Comparison of ENCODE assay signal across 8 cellular contexts in genomic region chr20:58308680-58309527, GRCh38. TPM values are rescaled to one million over a fixed set of nuclear protein-coding genes. Genes with fewer than 3 reads are reported as not detected.
DNase-seq lines count a peak whose midpoint lies in the region; ATAC-seq, FAIRE-seq and TF ChIP-seq lines count a peak whose summit lies in the region.

No MANE protein-coding gene starts in this region.

- 39% methylated on average over 22 of the region's 41 CpGs for WGBS in A549 (ENCODE audit: missing lambda C conversion rate)

- intact Hi-C loops in ascending aorta (cut with DNase I) = loop anchor here (1.0 to 5.0 kb wide), 5 partner anchors 80 to 1633 kb away; partner anchors contain the start of genes APCDD1L, FAM217B, NPEPL1 and PPP1R3D

- H3K27ac ChIP-seq in A549 (peak overlapping the region; percentile 93 to 94), ascending aorta (peak overlapping the region; percentile 65 to 80)

- TF ChIP-seq RAD21 in A549 (conservative IDR thresholded peaks at IDR 0.05 in 1 of 2, IDR thresholded peaks at IDR 0.05 in 1 of 2) = no peak

- FAIRE-seq in A549 (lab: Jason Lieb, UNC) = no peak

- DNase-seq in A549 (ENCODE audit: low read depth in 1 of 2, low spot score in 1 of 2) (peak; percentile 53 to 54), ascending aorta (ENCODE audit: low spot score in 2 of 2) (peak in 1 of 2 donors; percentile 82), hepatic stellate cell (ENCODE audit: low spot score) (peak; percentile 78), retinal pigment epithelial cell (ENCODE audit: low read depth) (no peak), cortex of kidney (lab: John Stamatoyannopoulos, UW) (no peak)

- peaks cover 21% of the 10 kb centered on the region for H3K4me1 ChIP-seq in A549
- peaks cover 0 to 6% of the 10 kb centered on the region in 2 donors for H3K4me1 ChIP-seq in ascending aorta

- POLR2A ChIA-PET in A549 (lab: Yijun Ruan, JAX) = no interaction called here

- peaks cover 9 to 10% of the 10 kb centered on the region in 2 donors for H3K36me3 ChIP-seq in ascending aorta

- TF ChIP-seq CTCF in A549 (IDR thresholded peaks at IDR 0.05) = no peak
- no peak for TF ChIP-seq CTCF in ascending aorta (IDR thresholded peaks at IDR 0.05)
- TF ChIP-seq CTCF in retinal pigment epithelial cell (conservative IDR thresholded peaks at IDR 0.05; ENCODE audit: low read depth, low read length) = no peak

- H3K4me2 ChIP-seq in A549 = peak overlapping the region; percentile 86

- CTCF ChIA-PET in A549 (lab: Yijun Ruan, JAX) = interaction anchor here (0.7 to 1.2 kb wide), 3 partner anchors 10 to 139 kb away, joined by 3 to 5 read pairs (median 3); no protein-coding TSS in a partner anchor

- H3K4me3 ChIP-seq in A549 (peak overlapping the region; percentile 94), ascending aorta (peak overlapping the region; percentile 80 to 90), retinal pigment epithelial cell (ENCODE audit: low read length) (peak overlapping the region; percentile 90)

- no peak for TF ChIP-seq EP300 in A549 (IDR thresholded peaks at IDR 0.05)

- peak; percentile 81 for TF ChIP-seq POLR2A in A549 (IDR thresholded peaks at IDR 0.05; ENCODE audit: low read length)
- peak; percentile 55 for TF ChIP-seq POLR2A in GM18505 (IDR thresholded peaks at IDR 0.05; ENCODE audit: borderline replicate concordance, extremely low read depth, insufficient read depth, insufficient read length)
- TF ChIP-seq POLR2A in Raji (IDR thresholded peaks at IDR 0.05; ENCODE audit: insufficient read depth, low read depth, low read length) = peak; percentile 41; the same call in 1 of the 2 replicates

- H3K9me3 ChIP-seq in A549 (no peaks in the 10 kb centered on the region), ascending aorta (no peaks in the 10 kb centered on the region)

- ATAC-seq in A549 (peak; percentile 83 to 89), GM18505 (IDR thresholded peaks at IDR 0.05; ENCODE audit: unreplicated experiment) (peak; percentile 49), HG02981 (IDR thresholded peaks at IDR 0.05; ENCODE audit: unreplicated experiment) (peak; percentile 49)

- no peaks in the 10 kb centered on the region for H3K27me3 ChIP-seq in ascending aorta

TF ChIP-seq in A549, 52 proteins besides CTCF, POLR2A, EP300 and RAD21:
- TF ChIP-seq, protein P1, sequence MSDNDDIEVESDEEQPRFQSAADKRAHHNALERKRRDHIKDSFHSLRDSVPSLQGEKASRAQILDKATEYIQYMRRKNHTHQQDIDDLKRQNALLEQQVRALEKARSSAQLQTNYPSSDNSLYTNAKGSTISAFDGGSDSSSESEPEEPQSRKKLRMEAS (IDR thresholded peaks at IDR 0.05) = no peak
- TF ChIP-seq JUN (IDR thresholded peaks at IDR 0.05) = peak; percentile 6 to 51; a peak in 2 of 5 replicates
- peak; percentile 56 for TF ChIP-seq KDM5A (IDR thresholded peaks at IDR 0.05)
- peak; percentile 95; the same call in 1 of the 2 replicates for TF ChIP-seq PHF8 (IDR thresholded peaks at IDR 0.05; ENCODE audit: borderline replicate concordance, low read depth)
- TF ChIP-seq PBX3 (IDR thresholded peaks at IDR 0.05) = 0 out of 2 replicates have a peak, but pooled peaks have one; percentile 5
- no peak for TF ChIP-seq ZNF302 (CRISPR knock-in tag; IDR thresholded peaks at IDR 0.05)
- TF ChIP-seq BCL3 (IDR thresholded peaks at IDR 0.05) = peak; percentile 12; the same call in 1 of the 3 replicates
TF ChIP-seq in A549: peak in this region for 5.

RNA-seq across cellular contexts. Expression of gene RAB22A, which starts 0.6 kb away (rescaled TPM):
- 11.7 and 13.2 TPM in 2 replicates for polyA plus RNA-seq in A549 (2011; rRNA removed)
- 4.1 and 5.0 TPM in 2 replicates for polyA plus RNA-seq in A549 (2012; cell fraction: cytosol; rRNA removed)
- polyA plus RNA-seq in A549 (2012; cell fraction: nucleus; rRNA removed) = 6.8 and 8.0 TPM in 2 replicates
- 7.1 to 7.4 TPM (median 7.3 TPM) in 3 replicates for polyA plus RNA-seq in A549 (2017; fragmentation: RNase III; extraction: RNeasy Plus Mini Kit Qiagen cat#74134 plus additional on column Dnase treatment)
- 12.9 and 13.1 TPM in 2 replicates for polyA minus RNA-seq in A549 (2011; rRNA and poly(A)+ RNA removed)
- total RNA-seq in ascending aorta = 17.8 TPM

Comparison
In these comparisons a context has a peak if more than half of its experiments do, and no peak if none do; other contexts are left out.
1. DNase-seq: peak in A549 (2 of 2) and hepatic stellate cell (single experiment); none in retinal pigment epithelial cell (single experiment) and cortex of kidney (single experiment).
2. Peak in every context shown above with its lines, with median percentiles within 50 percentile points of each other: ATAC-seq, H3K4me3 ChIP-seq and POLR2A ChIP-seq.